8 cellular contexts compared by ENCODE assay signal in genomic region chr17:10844667-10845387, GRCh38. TPM values are rescaled to one million over a fixed set of nuclear protein-coding genes. Genes with fewer than 3 reads are reported as not detected.
DNase-seq lines count a peak whose midpoint lies in the region; ATAC-seq and TF ChIP-seq lines count a peak whose summit lies in the region.

No MANE protein-coding gene starts in this region.

- peak; percentile 95 for TF ChIP-seq CTCF in CD14-positive monocyte (IDR thresholded peaks at IDR 0.05)
- peak; percentile 54 for TF ChIP-seq CTCF in HL-60 (IDR thresholded peaks at IDR 0.05; ENCODE audit: insufficient read depth, low read length)

- ATAC-seq in GM19351 (IDR thresholded peaks at IDR 0.05; ENCODE audit: unreplicated experiment), result peak; percentile 95

- DNase-seq in CD14-positive monocyte (ENCODE audit: low spot score), result peak; percentile 56
- DNase-seq in HL-60 (ENCODE audit: low read depth in 1 of 2, low spot score in 1 of 2), result peak; percentile 35 to 37
- peak; percentile 81 for DNase-seq in SK-MEL-5 (ENCODE audit: low read depth, low spot score)
- peak; percentile 81 for DNase-seq in activated naive CD4-positive, alpha-beta T cell treated with anti-CD3 and anti-CD28 coated beads for 36 hours
- peak; percentile 58 for DNase-seq in globus pallidus (ENCODE audit: low spot score)
- DNase-seq in occipital lobe (lab: John Stamatoyannopoulos, UW), result peak; percentile 23
- DNase-seq in substantia nigra (lab: John Stamatoyannopoulos, UW), result peak in 41 of 49 donors; percentile 7 to 73 (median 47)

- H3K9me3 Mint-ChIP-seq in CD14-positive monocyte, result no peaks in the 10 kb centered on the region
- H3K9me3 Mint-ChIP-seq in activated naive CD4-positive, alpha-beta T cell treated with anti-CD3 and anti-CD28 coated beads for 36 hours, result no peaks in the 10 kb centered on the region

- peak overlapping the region; percentile 28 for H3K4me3 ChIP-seq in HL-60 (replicated peaks; ENCODE audit: insufficient read depth, low read length)

- H3K27ac ChIP-seq in HL-60 (replicated peaks) (no peak overlapping the region), substantia nigra (ENCODE audit: low read depth, low read length, poor library complexity, severe bottlenecking) (no peak overlapping the region)

- H3K4me1 Mint-ChIP-seq in CD14-positive monocyte, result peaks cover 8% of the 10 kb centered on the region
- peaks cover 7% of the 10 kb centered on the region for H3K4me1 Mint-ChIP-seq in activated naive CD4-positive, alpha-beta T cell treated with anti-CD3 and anti-CD28 coated beads for 36 hours (ENCODE audit: low read depth)

- in situ Hi-C loops in SK-MEL-5 (cut with HindIII; ENCODE audit: low pct_unique_long_range_greater_than_20kb, low sequenced_read_pairs), result no loop called here

- H3K27me3 ChIP-seq in HL-60 (ENCODE audit: insufficient read depth, poor library complexity, severe bottlenecking), result no peaks in the 10 kb centered on the region

- no peaks in the 10 kb centered on the region for H3K36me3 Mint-ChIP-seq in CD14-positive monocyte
- H3K36me3 Mint-ChIP-seq in activated naive CD4-positive, alpha-beta T cell treated with anti-CD3 and anti-CD28 coated beads for 36 hours (ENCODE audit: low read depth), result no peaks in the 10 kb centered on the region

- CTCF ChIA-PET in activated naive CD4-positive, alpha-beta T cell treated with anti-CD3 and anti-CD28 coated beads for 36 hours (lab: Charles Lee), result interaction anchor here (0.7 to 3.6 kb wide), 18 partner anchors 8 to 227 kb away, joined by 3 to 34 read pairs (median 4); no protein-coding TSS in a partner anchor

- intact Hi-C loops in CD14-positive monocyte (cut with micrococcal nuclease), result loop anchor here (2.0 to 10.0 kb wide), 4 partner anchors 72 to 200 kb away; partner anchors contain the start of gene TMEM220 (in 1 of the 2)
- intact Hi-C loops in activated naive CD4-positive, alpha-beta T cell treated with anti-CD3 and anti-CD28 coated beads for 36 hours (cut with micrococcal nuclease), result loop anchor here (1.0 to 2.0 kb wide), 6 partner anchors 73 to 214 kb away; partner anchors contain the start of genes ADPRM and SCO1

- peaks cover 5 to 8% (median 7%) of the 10 kb centered on the region in 3 donors for H3K27me3 Mint-ChIP-seq in CD14-positive monocyte (ENCODE audit: low read depth in 3 of 3)
- no peaks in the 10 kb centered on the region for H3K27me3 Mint-ChIP-seq in activated naive CD4-positive, alpha-beta T cell treated with anti-CD3 and anti-CD28 coated beads for 36 hours (ENCODE audit: low read depth)

- H3K27ac Mint-ChIP-seq in CD14-positive monocyte, result peak overlapping the region in 2 of 7 donors; percentile 36 to 73
- no peak overlapping the region for H3K27ac Mint-ChIP-seq in activated naive CD4-positive, alpha-beta T cell treated with anti-CD3 and anti-CD28 coated beads for 36 hours

- H3K4me3 Mint-ChIP-seq in CD14-positive monocyte, result peak overlapping the region; percentile 85 to 91
- H3K4me3 Mint-ChIP-seq in activated naive CD4-positive, alpha-beta T cell treated with anti-CD3 and anti-CD28 coated beads for 36 hours, result peak overlapping the region; percentile 70

RNA-seq across cellular contexts. Expression of gene PIRT, which starts 6.9 kb away (rescaled TPM):
- polyA plus RNA-seq in CD14-positive monocyte, result not detected
- total RNA-seq in SK-MEL-5 (2014; rRNA removed; shearing (Covaris generic)), result not detected in 2 replicates
- not detected in 2 replicates for polyA plus RNA-seq in SK-MEL-5 (2015; cell fraction: cytosol; rRNA removed)
- not detected in 2 replicates for polyA plus RNA-seq in SK-MEL-5 (2015; cell fraction: nucleus; rRNA removed)
- not detected for total RNA-seq in activated naive CD4-positive, alpha-beta T cell treated with anti-CD3 and anti-CD28 coated beads for 36 hours
- total RNA-seq in occipital lobe, result 0.94 TPM

RNA-seq across cellular contexts. Expression of gene TMEM238L, which starts 40.9 kb away (rescaled TPM):
- not detected for polyA plus RNA-seq in CD14-positive monocyte
- total RNA-seq in SK-MEL-5 (2014; rRNA removed; shearing (Covaris generic)), result not detected in 2 replicates
- polyA plus RNA-seq in SK-MEL-5 (2015; cell fraction: cytosol; rRNA removed), result not detected in 2 replicates
- not detected in 2 replicates for polyA plus RNA-seq in SK-MEL-5 (2015; cell fraction: nucleus; rRNA removed)
- total RNA-seq in activated naive CD4-positive, alpha-beta T cell treated with anti-CD3 and anti-CD28 coated beads for 36 hours, result not detected
- not detected for total RNA-seq in occipital lobe

Comparison
In these comparisons a context has a peak if more than half of its experiments do, and no peak if none do; other contexts are left out.
1. DNase-seq: peak in every context shown above with its lines; median percentile 81 in SK-MEL-5; 81 in activated naive CD4-positive, alpha-beta T cell treated with anti-CD3 and anti-CD28 coated beads for 36 hours; 58 in globus pallidus; 56 in CD14-positive monocyte; 47 in substantia nigra; 36 in HL-60; 23 in occipital lobe.